9 cellular contexts compared by ENCODE assay signal in genomic region chr5:175766963-175767362, GRCh38.
"Had no signal": no experiment of that assay in that cellular context is flagged by ENCODE, and none has a peak within 500 bp of the region (broad histone marks: within the 10 kb centered on the region; RNA-seq: fewer than 3 reads in every experiment).

No MANE protein-coding gene starts in this region.

- ATAC-seq: GM23338, HepG2 had no signal

- FAIRE-seq: H1, H54, HepG2 had no signal

- DNase-seq: H9, HCEC 1CT, HFFc6, KG1 had no signal

- H3K27ac ChIP-seq: HL-60 had no signal

- H2AFZ ChIP-seq: GM23338 had no signal

- H3K4me3 ChIP-seq: GM23338 had no signal

- H3K4me2 ChIP-seq: GM23338 had no signal
